Comparison of ENCODE assay signal across 16 cellular contexts in the genomic region with DNA sequence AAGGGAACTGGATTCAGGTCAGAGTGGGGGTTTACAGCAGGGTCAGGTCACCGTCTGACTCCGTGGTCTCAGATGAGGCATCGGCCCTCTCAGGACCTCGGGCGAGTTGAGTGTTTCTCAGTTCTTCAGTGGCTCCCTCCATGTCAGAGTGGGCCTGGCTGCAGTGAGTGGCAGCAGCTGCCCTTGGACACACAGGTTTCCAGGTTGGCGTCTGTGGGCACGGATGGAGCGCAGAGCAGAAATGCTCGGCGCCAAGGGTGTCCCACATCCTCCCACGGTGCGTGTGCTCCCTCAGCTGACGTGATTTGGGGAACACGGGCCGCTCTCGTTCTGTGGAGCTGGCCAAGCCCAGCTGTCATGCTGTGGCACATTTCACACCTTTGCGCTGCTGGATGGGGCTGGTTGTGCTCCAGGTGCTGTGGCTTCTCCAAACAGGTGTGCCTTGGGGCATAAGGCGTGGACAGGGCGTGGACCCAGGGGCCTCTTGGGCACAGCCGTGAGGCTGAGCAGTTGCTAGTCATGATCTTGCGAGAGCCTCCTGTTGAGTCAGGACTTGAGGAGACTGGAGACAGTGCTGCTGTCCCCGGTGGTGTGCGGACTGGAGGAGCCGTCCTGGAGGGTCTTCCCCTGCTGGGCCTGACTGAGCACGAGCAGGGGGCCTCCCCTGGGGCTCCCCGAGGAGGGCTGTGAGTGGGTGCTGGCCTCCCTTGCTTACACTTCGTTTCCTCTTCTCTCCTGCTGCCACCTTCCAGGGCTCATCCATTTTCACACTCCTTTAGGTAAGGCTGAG. TPM values are rescaled to one million over a fixed set of nuclear protein-coding genes. Genes with fewer than 3 reads are reported as not detected.
A peak's percentile ranks its signal among the peaks of the same experiment; 100 is the strongest.
DNase-seq lines count a peak whose midpoint lies in the region; ATAC-seq, FAIRE-seq and TF ChIP-seq lines count a peak whose summit lies in the region.
"Had no signal": no experiment of that assay in that cellular context is flagged by ENCODE, and none has a peak within 500 bp of the region (broad histone marks: within the 10 kb centered on the region; RNA-seq: fewer than 3 reads in every experiment).

No MANE protein-coding gene starts in this region.

- FAIRE-seq in HepG2 (lab: Jason Lieb, UNC), result no peak

- WGBS in HepG2 (ENCODE audit: low lambda C conversion rate), result 95% methylated on average over 26 of the region's 27 CpGs
- WGBS in right lobe of liver (ENCODE audit: insufficient coverage, low coverage, low lambda C conversion rate, missing lambda C conversion rate), result 71% methylated on average over 1 of the region's 27 CpGs

- no peak overlapping the region for H2AFZ ChIP-seq in HepG2 (ENCODE audit: low read length)
- H2AFZ ChIP-seq: GM23338 had no signal

- no peak overlapping the region for H3K4me2 ChIP-seq in HepG2 (ENCODE audit: low read depth, low read length)
- H3K4me2 ChIP-seq: GM23338 had no signal

- peaks cover 19% of the 10 kb centered on the region for H3K79me2 ChIP-seq in HepG2 (ENCODE audit: insufficient read depth, low read length)

- H3K27ac ChIP-seq in HepG2 (ENCODE audit: extremely low read length, insufficient read depth, low read length) (no peak overlapping the region), right lobe of liver (no peak overlapping the region), foreskin keratinocyte (no peak overlapping the region)
- H3K27ac ChIP-seq: spleen, suprapubic skin had no signal

- BruUV-seq in HepG2 (replicated peaks; lab: Mats Ljungman, UMichigan), result no TSS peak

- no peak; the same call in 1 of the 3 replicates for ATAC-seq in HepG2
- ATAC-seq in right lobe of liver, result no peak
- ATAC-seq in foreskin keratinocyte, result peak; percentile 71
- ATAC-seq: GM23338 had no signal

- intact Hi-C loops in HepG2 (cut with micrococcal nuclease; ENCODE audit: unreplicated experiment) (no loop called here), right lobe of liver (cut with DNase I) (loop anchor here in 1 of 2 donors (10.0 kb wide), 1 partner anchor 49 kb away; no protein-coding TSS in a partner anchor)

- H3K9me3 ChIP-seq in HepG2 (ENCODE audit: low read length), result no peaks in the 10 kb centered on the region
- H3K9me3 ChIP-seq in right lobe of liver, result no peaks in the 10 kb centered on the region
- H3K9me3 ChIP-seq: spleen, suprapubic skin had no signal

- TF ChIP-seq RAD21 in HepG2 (CRISPR knock-in tag; IDR thresholded peaks at IDR 0.05), result no peak

- no peak overlapping the region for H3K4me3 ChIP-seq in HepG2 (replicated peaks in 1 of 3; ENCODE audit: insufficient read depth in 1 of 3, low read depth in 2 of 3, low read length in 3 of 3)
- no peak overlapping the region for H3K4me3 ChIP-seq in right lobe of liver
- H3K4me3 ChIP-seq: GM23338, spleen, suprapubic skin had no signal

- no peak for TF ChIP-seq EP300 in HepG2 (IDR thresholded peaks at IDR 0.05; ENCODE audit: low read depth in 2 of 2, low read length in 2 of 2)
- no peak for TF ChIP-seq EP300 in HepG2 (CRISPR knock-in tag; IDR thresholded peaks at IDR 0.05; ENCODE audit: borderline replicate concordance)

- POLR2A ChIA-PET in HepG2 (lab: Yijun Ruan, JAX), result interaction anchor here (0.8 to 1.6 kb wide), 2 partner anchors 9 to 20 kb away, joined by 4 to 6 read pairs; a partner anchor contains a TSS

- TF ChIP-seq POLR2A in HepG2 (IDR thresholded peaks at IDR 0.05; ENCODE audit: insufficient read depth in 1 of 2, low read depth in 2 of 2, low read length in 2 of 2) (no peak), right lobe of liver (IDR thresholded peaks at IDR 0.05) (no peak)

- TF ChIP-seq CTCF in HepG2 (CRISPR knock-in tag; IDR thresholded peaks at IDR 0.05) (no peak), right lobe of liver (IDR thresholded peaks at IDR 0.05) (no peak), foreskin keratinocyte (conservative IDR thresholded peaks at IDR 0.05) (no peak)

- peaks cover 33% of the 10 kb centered on the region; the same call in 1 of the 2 replicates for H4K20me1 ChIP-seq in HepG2 (ENCODE audit: insufficient read depth, low read length)

- in situ Hi-C loops in HepG2 (cut with HindIII; ENCODE audit: extremely low pct_ligation_motif_present, low pct_unique_long_range_greater_than_20kb), result no loop called here

- no peak overlapping the region for H3K9ac ChIP-seq in HepG2 (ENCODE audit: insufficient read depth, low read depth, low read length)

- H3K4me1 ChIP-seq in HepG2 (ENCODE audit: insufficient read depth, low read length) (no peaks in the 10 kb centered on the region), right lobe of liver (peaks cover 0 to 5% (median 0%) of the 10 kb centered on the region in 4 donors), foreskin keratinocyte (peaks cover 6% of the 10 kb centered on the region)

- CTCF ChIA-PET in HepG2 (lab: Yijun Ruan, JAX; ENCODE audit: low intra/inter-chr PET ratio, low total read pairs), result no interaction called here

- H3K27me3 ChIP-seq in HepG2 (ENCODE audit: control insufficient read depth in 1 of 2, insufficient read depth in 2 of 2, low read length in 2 of 2) (no peaks in the 10 kb centered on the region), right lobe of liver (no peaks in the 10 kb centered on the region), foreskin keratinocyte (no peaks in the 10 kb centered on the region)
- H3K27me3 ChIP-seq: spleen, suprapubic skin had no signal

- DNase-seq in HepG2 (ENCODE audit: low spot score), result no peak
- no peak for DNase-seq in right lobe of liver
- peak in 1 of 2 donors; percentile 55 for DNase-seq in foreskin keratinocyte
- DNase-seq in GM03348 (ENCODE audit: low spot score), result no peak
- DNase-seq in mesenteric fat pad (ENCODE audit: low spot score), result no peak
- DNase-seq in superior temporal gyrus (ENCODE audit: extremely low spot score), result no peak
- DNase-seq: activated CD4-positive, alpha-beta memory T cell treated with anti-CD3 and anti-CD28 coated beads, Interleukin-2, amount 10 ng/mL, durations not matched to agents 7 days and 5 days; activated effector memory CD4-positive, alpha-beta T cell treated with Interleukin-2 at 50 U/mL for 16 hours; mesendoderm; NCI-H1048; NCI-H2171 treated with DMSO at 0.1 percent for 48 hours; NK-92 treated with Interleukin-12 subunit alpha and Interleukin-12 subunit beta, amount 100 ng/mL, for 24 hours had no signal

- H3K36me3 ChIP-seq in HepG2 (replicated peaks in 1 of 2; ENCODE audit: control insufficient read depth in 1 of 2, insufficient read depth in 2 of 2, low read length in 2 of 2) (peaks cover 70 to 84% of the 10 kb centered on the region in 2 experiments), right lobe of liver (peaks cover 4 to 47% (median 11%) of the 10 kb centered on the region in 4 donors)

RNA-seq across cellular contexts. Expression of a gene that starts 9.5 kb away (rescaled TPM):
- 54.3 and 64.5 TPM in 2 replicates for total RNA-seq in HepG2 (2016; rRNA removed; fragmentation: Illumina TruSeq; extraction: Trizol)
- total RNA-seq in HepG2 (2016; cell fraction: cytosol; rRNA removed; fragmentation: Illumina TruSeq; extraction: Trizol; ENCODE audit: low read depth), result 11.9 and 12.0 TPM in 2 replicates
- total RNA-seq in HepG2 (2016; cell fraction: insoluble cytoplasmic fraction; rRNA removed; fragmentation: Illumina TruSeq; extraction: Trizol), result 48.4 and 65.4 TPM in 2 replicates
- total RNA-seq in HepG2 (2016; cell fraction: membrane; rRNA removed; fragmentation: Illumina TruSeq; extraction: Trizol), result 20.9 and 21.3 TPM in 2 replicates
- total RNA-seq in HepG2 (2016; cell fraction: nucleus; rRNA removed; fragmentation: Illumina TruSeq; extraction: Trizol), result 36.9 and 44.3 TPM in 2 replicates
- 42.8 and 51.8 TPM in 2 replicates for polyA plus RNA-seq in HepG2 (2011; rRNA removed)
- polyA plus RNA-seq in HepG2 (2011; cell fraction: cytosol; rRNA removed), result 50.7 and 53.5 TPM in 2 replicates
- polyA plus RNA-seq in HepG2 (2011; cell fraction: nucleus; rRNA removed), result 53.1 and 56.7 TPM in 2 replicates
- polyA plus RNA-seq in HepG2 (2012), result 35.9 and 42.1 TPM in 2 replicates
- 6.9 and 7.7 TPM in 2 replicates for polyA plus RNA-seq in HepG2 (2016; cell fraction: cytosol; fragmentation: Illumina TruSeq; extraction: Trizol; ENCODE audit: low read depth)
- polyA plus RNA-seq in HepG2 (2016; cell fraction: insoluble cytoplasmic fraction; fragmentation: Illumina TruSeq; extraction: Trizol; ENCODE audit: low read depth), result 37.7 and 43.6 TPM in 2 replicates
- 11.5 and 11.7 TPM in 2 replicates for polyA plus RNA-seq in HepG2 (2016; cell fraction: membrane; fragmentation: Illumina TruSeq; extraction: Trizol; ENCODE audit: low read depth)
- 52.1 and 53.7 TPM in 2 replicates for polyA plus RNA-seq in HepG2 (2016; cell fraction: nucleus; fragmentation: Illumina TruSeq; extraction: Trizol; ENCODE audit: insufficient read depth, low read depth)
- 45.9 and 137 TPM in 2 replicates for polyA minus RNA-seq in HepG2 (2011; rRNA and poly(A)+ RNA removed; ENCODE audit: low replicate concordance)
- polyA minus RNA-seq in HepG2 (2011; cell fraction: cytosol; rRNA and poly(A)+ RNA removed), result 49.8 and 50.2 TPM in 2 replicates
- 27.8 and 28.3 TPM in 2 replicates for polyA minus RNA-seq in HepG2 (2011; cell fraction: nucleus; rRNA and poly(A)+ RNA removed)
- 10 to 100 TPM; 10.7 to 26.0 (median 15.1) TPM for total RNA-seq in right lobe of liver
- 71.1 and 74.0 TPM in 2 replicates for total RNA-seq in foreskin keratinocyte
- polyA plus RNA-seq in foreskin keratinocyte, result 35.8 and 37.0 TPM in 2 replicates
- 50.5 TPM for total RNA-seq in mesenteric fat pad

RNA-seq across cellular contexts. Expression of a gene that starts 20.4 kb away (rescaled TPM):
- total RNA-seq in HepG2 (2016; rRNA removed; fragmentation: Illumina TruSeq; extraction: Trizol) (156 and 187 TPM in 2 replicates), right lobe of liver (10 to 100 TPM; 20.1 to 46.8 (median 30.5) TPM), foreskin keratinocyte (137 and 144 TPM in 2 replicates), mesenteric fat pad (114 TPM)
- total RNA-seq in HepG2 (2016; cell fraction: cytosol; rRNA removed; fragmentation: Illumina TruSeq; extraction: Trizol; ENCODE audit: low read depth), result 17.3 and 18.9 TPM in 2 replicates
- total RNA-seq in HepG2 (2016; cell fraction: insoluble cytoplasmic fraction; rRNA removed; fragmentation: Illumina TruSeq; extraction: Trizol), result 159 and 183 TPM in 2 replicates
- 68.0 and 74.8 TPM in 2 replicates for total RNA-seq in HepG2 (2016; cell fraction: membrane; rRNA removed; fragmentation: Illumina TruSeq; extraction: Trizol)
- total RNA-seq in HepG2 (2016; cell fraction: nucleus; rRNA removed; fragmentation: Illumina TruSeq; extraction: Trizol), result 80.6 and 85.7 TPM in 2 replicates
- polyA plus RNA-seq in HepG2 (2011; rRNA removed) (184 and 198 TPM in 2 replicates), foreskin keratinocyte (128 and 133 TPM in 2 replicates)
- polyA plus RNA-seq in HepG2 (2011; cell fraction: cytosol; rRNA removed), result 197 and 204 TPM in 2 replicates
- 163 and 169 TPM in 2 replicates for polyA plus RNA-seq in HepG2 (2011; cell fraction: nucleus; rRNA removed)
- polyA plus RNA-seq in HepG2 (2012), result 96.3 and 115 TPM in 2 replicates
- 18.7 and 19.4 TPM in 2 replicates for polyA plus RNA-seq in HepG2 (2016; cell fraction: cytosol; fragmentation: Illumina TruSeq; extraction: Trizol; ENCODE audit: low read depth)
- 188 and 207 TPM in 2 replicates for polyA plus RNA-seq in HepG2 (2016; cell fraction: insoluble cytoplasmic fraction; fragmentation: Illumina TruSeq; extraction: Trizol; ENCODE audit: low read depth)
- polyA plus RNA-seq in HepG2 (2016; cell fraction: membrane; fragmentation: Illumina TruSeq; extraction: Trizol; ENCODE audit: low read depth), result 59.6 and 59.7 TPM in 2 replicates
- 162 and 173 TPM in 2 replicates for polyA plus RNA-seq in HepG2 (2016; cell fraction: nucleus; fragmentation: Illumina TruSeq; extraction: Trizol; ENCODE audit: insufficient read depth, low read depth)
- polyA minus RNA-seq in HepG2 (2011; rRNA and poly(A)+ RNA removed; ENCODE audit: low replicate concordance), result 128 and 150 TPM in 2 replicates
- 114 and 118 TPM in 2 replicates for polyA minus RNA-seq in HepG2 (2011; cell fraction: cytosol; rRNA and poly(A)+ RNA removed)
- 47.3 and 56.6 TPM in 2 replicates for polyA minus RNA-seq in HepG2 (2011; cell fraction: nucleus; rRNA and poly(A)+ RNA removed)

RNA-seq across cellular contexts. Expression of a gene that starts 24.2 kb away (rescaled TPM):
- total RNA-seq in HepG2 (2016; rRNA removed; fragmentation: Illumina TruSeq; extraction: Trizol) (not detected in 2 replicates), right lobe of liver (not detected), foreskin keratinocyte (not detected in 2 replicates), mesenteric fat pad (not detected)
- total RNA-seq in HepG2 (2016; cell fraction: cytosol; rRNA removed; fragmentation: Illumina TruSeq; extraction: Trizol; ENCODE audit: low read depth), result not detected in 2 replicates
- not detected in 2 replicates for total RNA-seq in HepG2 (2016; cell fraction: insoluble cytoplasmic fraction; rRNA removed; fragmentation: Illumina TruSeq; extraction: Trizol)
- total RNA-seq in HepG2 (2016; cell fraction: membrane; rRNA removed; fragmentation: Illumina TruSeq; extraction: Trizol), result not detected in 2 replicates
- not detected in 2 replicates for total RNA-seq in HepG2 (2016; cell fraction: nucleus; rRNA removed; fragmentation: Illumina TruSeq; extraction: Trizol)
- polyA plus RNA-seq in HepG2 (2011; rRNA removed) (not detected in 2 replicates), foreskin keratinocyte (not detected in 2 replicates)
- not detected in 2 replicates for polyA plus RNA-seq in HepG2 (2011; cell fraction: cytosol; rRNA removed)
- polyA plus RNA-seq in HepG2 (2011; cell fraction: nucleus; rRNA removed), result not detected in 2 replicates
- polyA plus RNA-seq in HepG2 (2012), result not detected in 2 replicates
- polyA plus RNA-seq in HepG2 (2016; cell fraction: cytosol; fragmentation: Illumina TruSeq; extraction: Trizol; ENCODE audit: low read depth), result not detected in 2 replicates
- polyA plus RNA-seq in HepG2 (2016; cell fraction: insoluble cytoplasmic fraction; fragmentation: Illumina TruSeq; extraction: Trizol; ENCODE audit: low read depth), result not detected in 2 replicates
- not detected in 2 replicates for polyA plus RNA-seq in HepG2 (2016; cell fraction: membrane; fragmentation: Illumina TruSeq; extraction: Trizol; ENCODE audit: low read depth)
- not detected in 2 replicates for polyA plus RNA-seq in HepG2 (2016; cell fraction: nucleus; fragmentation: Illumina TruSeq; extraction: Trizol; ENCODE audit: insufficient read depth, low read depth)
- polyA minus RNA-seq in HepG2 (2011; rRNA and poly(A)+ RNA removed; ENCODE audit: low replicate concordance), result not detected in 2 replicates
- polyA minus RNA-seq in HepG2 (2011; cell fraction: cytosol; rRNA and poly(A)+ RNA removed), result not detected in 2 replicates
- polyA minus RNA-seq in HepG2 (2011; cell fraction: nucleus; rRNA and poly(A)+ RNA removed), result not detected in 2 replicates
- total RNA-seq: activated CD4-positive, alpha-beta memory T cell treated with anti-CD3 and anti-CD28 coated beads, Interleukin-2, amount 10 ng/mL, durations not matched to agents 7 days and 5 days; GM23338; omental fat pad; spleen; suprapubic skin had no signal
- polyA plus RNA-seq: GM23338 had no signal

RNA-seq across cellular contexts. Expression of a gene that starts 54.4 kb away (rescaled TPM):
- 10.9 and 13.5 TPM in 2 replicates for total RNA-seq in HepG2 (2016; rRNA removed; fragmentation: Illumina TruSeq; extraction: Trizol)
- total RNA-seq in HepG2 (2016; cell fraction: cytosol; rRNA removed; fragmentation: Illumina TruSeq; extraction: Trizol; ENCODE audit: low read depth), result 74.9 and 80.6 TPM in 2 replicates
- total RNA-seq in HepG2 (2016; cell fraction: insoluble cytoplasmic fraction; rRNA removed; fragmentation: Illumina TruSeq; extraction: Trizol), result 10.9 and 15.4 TPM in 2 replicates
- 51.8 and 55.2 TPM in 2 replicates for total RNA-seq in HepG2 (2016; cell fraction: membrane; rRNA removed; fragmentation: Illumina TruSeq; extraction: Trizol)
- 8.7 and 9.2 TPM in 2 replicates for total RNA-seq in HepG2 (2016; cell fraction: nucleus; rRNA removed; fragmentation: Illumina TruSeq; extraction: Trizol)
- 1.6 and 2.7 TPM in 2 replicates for polyA plus RNA-seq in HepG2 (2011; rRNA removed)
- 1.6 and 2.0 TPM in 2 replicates for polyA plus RNA-seq in HepG2 (2011; cell fraction: cytosol; rRNA removed)
- 7.2 and 7.6 TPM in 2 replicates for polyA plus RNA-seq in HepG2 (2011; cell fraction: nucleus; rRNA removed)
- polyA plus RNA-seq in HepG2 (2012), result 3.8 and 5.3 TPM in 2 replicates
- 0.45 and 0.85 TPM in 2 replicates for polyA plus RNA-seq in HepG2 (2016; cell fraction: cytosol; fragmentation: Illumina TruSeq; extraction: Trizol; ENCODE audit: low read depth)
- polyA plus RNA-seq in HepG2 (2016; cell fraction: insoluble cytoplasmic fraction; fragmentation: Illumina TruSeq; extraction: Trizol; ENCODE audit: low read depth), result 3.9 and 4.2 TPM in 2 replicates
- 1.4 and 1.5 TPM in 2 replicates for polyA plus RNA-seq in HepG2 (2016; cell fraction: membrane; fragmentation: Illumina TruSeq; extraction: Trizol; ENCODE audit: low read depth)
- 7.1 and 7.5 TPM in 2 replicates for polyA plus RNA-seq in HepG2 (2016; cell fraction: nucleus; fragmentation: Illumina TruSeq; extraction: Trizol; ENCODE audit: insufficient read depth, low read depth)
- polyA minus RNA-seq in HepG2 (2011; rRNA and poly(A)+ RNA removed; ENCODE audit: low replicate concordance), result 18.8 and 33.6 TPM in 2 replicates
- polyA minus RNA-seq in HepG2 (2011; cell fraction: cytosol; rRNA and poly(A)+ RNA removed), result 8.3 and 9.0 TPM in 2 replicates
- 5.4 and 9.1 TPM in 2 replicates for polyA minus RNA-seq in HepG2 (2011; cell fraction: nucleus; rRNA and poly(A)+ RNA removed)
- total RNA-seq in right lobe of liver, result 1 to 10 TPM; 1.2 to 4.2 (median 2.4) TPM
- total RNA-seq in foreskin keratinocyte, result 0.20 and 0.21 TPM in 2 replicates
- 0.06 and 0.09 TPM in 2 replicates for polyA plus RNA-seq in foreskin keratinocyte
- 34.7 TPM for total RNA-seq in mesenteric fat pad
